ENCODE assay signal across 1 cellular context in genomic region chr2:127022817-127023216, GRCh38.
TF ChIP-seq lines count a peak whose summit lies in the region.

No MANE protein-coding gene starts in this region.

TF ChIP-seq in HepG2, 621 proteins besides CTCF, POLR2A, EP300 and RAD21 (continued from another document):
- TF ChIP-seq, protein P1, sequence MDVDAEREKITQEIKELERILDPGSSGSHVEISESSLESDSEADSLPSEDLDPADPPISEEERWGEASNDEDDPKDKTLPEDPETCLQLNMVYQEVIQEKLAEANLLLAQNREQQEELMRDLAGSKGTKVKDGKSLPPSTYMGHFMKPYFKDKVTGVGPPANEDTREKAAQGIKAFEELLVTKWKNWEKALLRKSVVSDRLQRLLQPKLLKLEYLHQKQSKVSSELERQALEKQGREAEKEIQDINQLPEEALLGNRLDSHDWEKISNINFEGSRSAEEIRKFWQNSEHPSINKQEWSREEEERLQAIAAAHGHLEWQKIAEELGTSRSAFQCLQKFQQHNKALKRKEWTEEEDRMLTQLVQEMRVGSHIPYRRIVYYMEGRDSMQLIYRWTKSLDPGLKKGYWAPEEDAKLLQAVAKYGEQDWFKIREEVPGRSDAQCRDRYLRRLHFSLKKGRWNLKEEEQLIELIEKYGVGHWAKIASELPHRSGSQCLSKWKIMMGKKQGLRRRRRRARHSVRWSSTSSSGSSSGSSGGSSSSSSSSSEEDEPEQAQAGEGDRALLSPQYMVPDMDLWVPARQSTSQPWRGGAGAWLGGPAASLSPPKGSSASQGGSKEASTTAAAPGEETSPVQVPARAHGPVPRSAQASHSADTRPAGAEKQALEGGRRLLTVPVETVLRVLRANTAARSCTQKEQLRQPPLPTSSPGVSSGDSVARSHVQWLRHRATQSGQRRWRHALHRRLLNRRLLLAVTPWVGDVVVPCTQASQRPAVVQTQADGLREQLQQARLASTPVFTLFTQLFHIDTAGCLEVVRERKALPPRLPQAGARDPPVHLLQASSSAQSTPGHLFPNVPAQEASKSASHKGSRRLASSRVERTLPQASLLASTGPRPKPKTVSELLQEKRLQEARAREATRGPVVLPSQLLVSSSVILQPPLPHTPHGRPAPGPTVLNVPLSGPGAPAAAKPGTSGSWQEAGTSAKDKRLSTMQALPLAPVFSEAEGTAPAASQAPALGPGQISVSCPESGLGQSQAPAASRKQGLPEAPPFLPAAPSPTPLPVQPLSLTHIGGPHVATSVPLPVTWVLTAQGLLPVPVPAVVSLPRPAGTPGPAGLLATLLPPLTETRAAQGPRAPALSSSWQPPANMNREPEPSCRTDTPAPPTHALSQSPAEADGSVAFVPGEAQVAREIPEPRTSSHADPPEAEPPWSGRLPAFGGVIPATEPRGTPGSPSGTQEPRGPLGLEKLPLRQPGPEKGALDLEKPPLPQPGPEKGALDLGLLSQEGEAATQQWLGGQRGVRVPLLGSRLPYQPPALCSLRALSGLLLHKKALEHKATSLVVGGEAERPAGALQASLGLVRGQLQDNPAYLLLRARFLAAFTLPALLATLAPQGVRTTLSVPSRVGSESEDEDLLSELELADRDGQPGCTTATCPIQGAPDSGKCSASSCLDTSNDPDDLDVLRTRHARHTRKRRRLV (CRISPR knock-in tag; IDR thresholded peaks at IDR 0.05), result no peak
- TF ChIP-seq NFKBIZ (CRISPR knock-in tag; IDR thresholded peaks at IDR 0.05) (no peak), NR3C1 (CRISPR knock-in tag; IDR thresholded peaks at IDR 0.05) (no peak), ZNF629 (CRISPR knock-in tag; conservative IDR thresholded peaks at IDR 0.05) (no peak)
